Comparison of ENCODE assay signal across 16 cellular contexts in genomic region chr15:58506064-58506490, GRCh38.
DNase-seq lines count a peak whose midpoint lies in the region; ATAC-seq and TF ChIP-seq lines count a peak whose summit lies in the region.
"Had no signal": no experiment of that assay in that cellular context is flagged by ENCODE, and none has a peak within 500 bp of the region (broad histone marks: within the 10 kb centered on the region; RNA-seq: fewer than 3 reads in every experiment).

No MANE protein-coding gene starts in this region.

- H3K36me3 ChIP-seq in stomach = no peaks in the 10 kb centered on the region
- no peaks in the 10 kb centered on the region for H3K36me3 ChIP-seq in A673 (ENCODE audit: insufficient read depth, low read length, poor library complexity, severe bottlenecking)
- H3K36me3 ChIP-seq: vagina had no signal

- WGBS in stomach, 5 donors = 22 to 74% (median 45%) methylated on average over 4 of the region's 4 CpGs

- POLR2A ChIA-PET in activated naive CD8-positive, alpha-beta T cell treated with anti-CD3 and anti-CD28 coated beads, Interleukin-2, amount 10 ng/mL, durations not matched to agents 7 days and 5 days (lab: Charles Lee) = interaction anchor here (0.7 to 2.1 kb wide), 3 partner anchors 9 to 21 kb away, joined by 3 to 9 read pairs (median 3); no protein-coding TSS in a partner anchor
- POLR2A ChIA-PET in A673 (lab: Charles Lee; ENCODE audit: low non-redundant PET) = no interaction called here

- H3K27ac ChIP-seq in stomach (peak overlapping the region in 2 of 5 donors; percentile 52 to 64), A673 (ENCODE audit: low read depth, low read length, poor library complexity, severe bottlenecking) (no peak overlapping the region)
- H3K27ac ChIP-seq: vagina had no signal

- no peak overlapping the region for H3K4me3 Mint-ChIP-seq in activated naive CD8-positive, alpha-beta T cell treated with anti-CD3 and anti-CD28 coated beads, Interleukin-2, amount 10 ng/mL, durations not matched to agents 7 days and 5 days

- H3K27me3 ChIP-seq in stomach (no peaks in the 10 kb centered on the region), A673 (replicated peaks; ENCODE audit: insufficient read depth, low read depth, low read length, poor library complexity) (no peaks in the 10 kb centered on the region)
- H3K27me3 ChIP-seq: vagina had no signal

- ATAC-seq in Right ventricle myocardium inferior (peak; percentile 22), left colon (peak; percentile 86), HG03108 (IDR thresholded peaks at IDR 0.05; ENCODE audit: unreplicated experiment) (no peak)
- peak; percentile 63 for ATAC-seq in activated naive CD8-positive, alpha-beta T cell treated with anti-CD3 and anti-CD28 coated beads, Interleukin-2, amount 10 ng/mL, durations not matched to agents 7 days and 5 days (ENCODE audit: low read depth)

- intact Hi-C loops in Right ventricle myocardium inferior (cut with DNase I) = no loop called here
- intact Hi-C loops in cardiac septum (cut with DNase I) = no loop called here
- intact Hi-C loops in left colon (cut with DNase I, micrococcal nuclease) = no loop called here
- intact Hi-C loops in stomach (cut with DNase I; ENCODE audit: low total_unique reads) = loop anchor here (10.0 kb wide), 1 partner anchor 629 kb away; no protein-coding TSS in a partner anchor
- intact Hi-C loops in A673 (cut with micrococcal nuclease; ENCODE audit: unreplicated experiment) = no loop called here

- CTCF ChIA-PET in A673 (lab: Charles Lee) = no interaction called here

- TF ChIP-seq POLR2A in stomach (IDR thresholded peaks at IDR 0.05) = no peak

- peaks cover 7% of the 10 kb centered on the region for H3K9me3 Mint-ChIP-seq in activated naive CD8-positive, alpha-beta T cell treated with anti-CD3 and anti-CD28 coated beads, Interleukin-2, amount 10 ng/mL, durations not matched to agents 7 days and 5 days

- H3K27me3 Mint-ChIP-seq in activated naive CD8-positive, alpha-beta T cell treated with anti-CD3 and anti-CD28 coated beads, Interleukin-2, amount 10 ng/mL, durations not matched to agents 7 days and 5 days = no peaks in the 10 kb centered on the region

- H3K9me3 ChIP-seq in stomach = no peaks in the 10 kb centered on the region
- H3K9me3 ChIP-seq in A673 (ENCODE audit: low read depth, low read length, poor library complexity, severe bottlenecking) = no peaks in the 10 kb centered on the region
- H3K9me3 ChIP-seq: vagina had no signal

- no TSS peak for BruUV-seq in A673 (replicated peaks; lab: Mats Ljungman, UMichigan)

- TF ChIP-seq EP300 in stomach (IDR thresholded peaks at IDR 0.05) = no peak

- H3K36me3 Mint-ChIP-seq in activated naive CD8-positive, alpha-beta T cell treated with anti-CD3 and anti-CD28 coated beads, Interleukin-2, amount 10 ng/mL, durations not matched to agents 7 days and 5 days = peaks cover 21% of the 10 kb centered on the region

- TF ChIP-seq CTCF in stomach (IDR thresholded peaks at IDR 0.05) (no peak), A673 (conservative IDR thresholded peaks at IDR 0.05; ENCODE audit: low read depth, low read length) (no peak)

- H3K27ac Mint-ChIP-seq in activated naive CD8-positive, alpha-beta T cell treated with anti-CD3 and anti-CD28 coated beads, Interleukin-2, amount 10 ng/mL, durations not matched to agents 7 days and 5 days = peak overlapping the region; percentile 65

- peaks cover 21% of the 10 kb centered on the region for H3K4me1 Mint-ChIP-seq in activated naive CD8-positive, alpha-beta T cell treated with anti-CD3 and anti-CD28 coated beads, Interleukin-2, amount 10 ng/mL, durations not matched to agents 7 days and 5 days

- DNase-seq in Right ventricle myocardium inferior (ENCODE audit: missing footprints) (no peak), cardiac septum (ENCODE audit: low spot score) (no peak), left colon (no peak), stomach (peak; percentile 39), nucleus accumbens (lab: John Stamatoyannopoulos, UW) (no peak), A673 (ENCODE audit: low spot score) (no peak)
- no peak for DNase-seq in activated naive CD8-positive, alpha-beta T cell treated with anti-CD3 and anti-CD28 coated beads, Interleukin-2, amount 10 ng/mL, durations not matched to agents 7 days and 5 days
- DNase-seq: activated CD4-positive, alpha-beta T cell treated with anti-CD3 and anti-CD28 coated beads, Interleukin-2, amount 50 U/mL, for 48 hours; activated gamma-delta T cell treated with Interleukin-2 at 50 U/mL for 16 hours; caudate nucleus; DND-41; hippocampal formation; NCI-H526; T1000 had no signal

- H3K4me1 ChIP-seq in stomach = peaks cover 0 to 14% (median 3%) of the 10 kb centered on the region in 4 donors
- H3K4me1 ChIP-seq in A673 (ENCODE audit: insufficient read depth, low read length, poor library complexity, severe bottlenecking) = peaks cover 12% of the 10 kb centered on the region

- H3K4me3 ChIP-seq in stomach (no peak overlapping the region), A673 (ENCODE audit: low read depth, low read length, poor library complexity, severe bottlenecking) (no peak overlapping the region)
- H3K4me3 ChIP-seq: vagina had no signal
